In genomic region chr7:85426487-85426960, GRCh38 we compare ENCODE assay signal across 1 cellular context.
A peak's percentile ranks its signal among the peaks of the same experiment; 100 is the strongest.
TF ChIP-seq lines count a peak whose summit lies in the region.

No MANE protein-coding gene starts in this region.

TF ChIP-seq in HepG2, 621 proteins besides CTCF, POLR2A, EP300 and RAD21 (continued from another document and continues in another):
- TF ChIP-seq, protein P1, sequence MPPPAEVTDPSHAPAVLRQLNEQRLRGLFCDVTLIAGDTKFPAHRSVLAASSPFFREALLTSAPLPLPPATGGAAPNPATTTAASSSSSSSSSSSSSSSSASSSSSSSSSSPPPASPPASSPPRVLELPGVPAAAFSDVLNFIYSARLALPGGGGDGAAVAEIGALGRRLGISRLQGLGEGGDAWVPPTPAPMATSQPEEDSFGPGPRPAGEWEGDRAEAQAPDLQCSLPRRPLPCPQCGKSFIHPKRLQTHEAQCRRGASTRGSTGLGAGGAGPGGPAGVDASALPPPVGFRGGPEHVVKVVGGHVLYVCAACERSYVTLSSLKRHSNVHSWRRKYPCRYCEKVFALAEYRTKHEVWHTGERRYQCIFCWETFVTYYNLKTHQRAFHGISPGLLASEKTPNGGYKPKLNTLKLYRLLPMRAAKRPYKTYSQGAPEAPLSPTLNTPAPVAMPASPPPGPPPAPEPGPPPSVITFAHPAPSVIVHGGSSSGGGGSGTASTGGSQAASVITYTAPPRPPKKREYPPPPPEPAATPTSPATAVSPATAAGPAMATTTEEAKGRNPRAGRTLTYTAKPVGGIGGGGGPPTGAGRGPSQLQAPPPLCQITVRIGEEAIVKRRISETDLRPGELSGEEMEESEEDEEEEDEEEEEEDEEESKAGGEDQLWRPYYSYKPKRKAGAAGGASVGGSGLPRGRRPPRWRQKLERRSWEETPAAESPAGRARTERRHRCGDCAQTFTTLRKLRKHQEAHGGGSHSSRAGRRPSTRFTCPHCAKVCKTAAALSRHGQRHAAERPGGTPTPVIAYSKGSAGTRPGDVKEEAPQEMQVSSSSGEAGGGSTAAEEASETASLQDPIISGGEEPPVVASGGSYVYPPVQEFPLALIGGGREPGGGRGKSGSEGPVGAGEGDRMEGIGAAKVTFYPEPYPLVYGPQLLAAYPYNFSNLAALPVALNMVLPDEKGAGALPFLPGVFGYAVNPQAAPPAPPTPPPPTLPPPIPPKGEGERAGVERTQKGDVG (CRISPR knock-in tag; IDR thresholded peaks at IDR 0.05; ENCODE audit: borderline replicate concordance) = 0 out of 2 replicates have a peak, but pooled peaks have one; percentile 37
- TF ChIP-seq KDM5B (CRISPR knock-in tag; IDR thresholded peaks at IDR 0.05; ENCODE audit: borderline replicate concordance) = no peak
- TF ChIP-seq, protein P2, sequence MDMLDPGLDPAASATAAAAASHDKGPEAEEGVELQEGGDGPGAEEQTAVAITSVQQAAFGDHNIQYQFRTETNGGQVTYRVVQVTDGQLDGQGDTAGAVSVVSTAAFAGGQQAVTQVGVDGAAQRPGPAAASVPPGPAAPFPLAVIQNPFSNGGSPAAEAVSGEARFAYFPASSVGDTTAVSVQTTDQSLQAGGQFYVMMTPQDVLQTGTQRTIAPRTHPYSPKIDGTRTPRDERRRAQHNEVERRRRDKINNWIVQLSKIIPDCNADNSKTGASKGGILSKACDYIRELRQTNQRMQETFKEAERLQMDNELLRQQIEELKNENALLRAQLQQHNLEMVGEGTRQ (IDR thresholded peaks at IDR 0.05; ENCODE audit: low read depth, low read length) = peak; percentile 65; the same call in 1 of the 2 replicates
- TF ChIP-seq, protein P2 (CRISPR knock-in tag; IDR thresholded peaks at IDR 0.05; ENCODE audit: borderline replicate concordance) = peak; percentile 66; the same call in 1 of the 2 replicates
- TF ChIP-seq, protein P3, sequence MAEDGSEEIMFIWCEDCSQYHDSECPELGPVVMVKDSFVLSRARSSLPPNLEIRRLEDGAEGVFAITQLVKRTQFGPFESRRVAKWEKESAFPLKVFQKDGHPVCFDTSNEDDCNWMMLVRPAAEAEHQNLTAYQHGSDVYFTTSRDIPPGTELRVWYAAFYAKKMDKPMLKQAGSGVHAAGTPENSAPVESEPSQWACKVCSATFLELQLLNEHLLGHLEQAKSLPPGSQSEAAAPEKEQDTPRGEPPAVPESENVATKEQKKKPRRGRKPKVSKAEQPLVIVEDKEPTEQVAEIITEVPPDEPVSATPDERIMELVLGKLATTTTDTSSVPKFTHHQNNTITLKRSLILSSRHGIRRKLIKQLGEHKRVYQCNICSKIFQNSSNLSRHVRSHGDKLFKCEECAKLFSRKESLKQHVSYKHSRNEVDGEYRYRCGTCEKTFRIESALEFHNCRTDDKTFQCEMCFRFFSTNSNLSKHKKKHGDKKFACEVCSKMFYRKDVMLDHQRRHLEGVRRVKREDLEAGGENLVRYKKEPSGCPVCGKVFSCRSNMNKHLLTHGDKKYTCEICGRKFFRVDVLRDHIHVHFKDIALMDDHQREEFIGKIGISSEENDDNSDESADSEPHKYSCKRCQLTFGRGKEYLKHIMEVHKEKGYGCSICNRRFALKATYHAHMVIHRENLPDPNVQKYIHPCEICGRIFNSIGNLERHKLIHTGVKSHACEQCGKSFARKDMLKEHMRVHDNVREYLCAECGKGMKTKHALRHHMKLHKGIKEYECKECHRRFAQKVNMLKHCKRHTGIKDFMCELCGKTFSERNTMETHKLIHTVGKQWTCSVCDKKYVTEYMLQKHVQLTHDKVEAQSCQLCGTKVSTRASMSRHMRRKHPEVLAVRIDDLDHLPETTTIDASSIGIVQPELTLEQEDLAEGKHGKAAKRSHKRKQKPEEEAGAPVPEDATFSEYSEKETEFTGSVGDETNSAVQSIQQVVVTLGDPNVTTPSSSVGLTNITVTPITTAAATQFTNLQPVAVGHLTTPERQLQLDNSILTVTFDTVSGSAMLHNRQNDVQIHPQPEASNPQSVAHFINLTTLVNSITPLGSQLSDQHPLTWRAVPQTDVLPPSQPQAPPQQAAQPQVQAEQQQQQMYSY (CRISPR knock-in tag; IDR thresholded peaks at IDR 0.05) = no peak
- 0 out of 2 replicates have a peak, but pooled peaks have one; percentile 41 for TF ChIP-seq GFI1 (CRISPR knock-in tag; IDR thresholded peaks at IDR 0.05; ENCODE audit: borderline replicate concordance)
- TF ChIP-seq ZNF362 (CRISPR knock-in tag; IDR thresholded peaks at IDR 0.05; ENCODE audit: borderline replicate concordance) = no peak
- peak; percentile 100 for TF ChIP-seq BCL6 (CRISPR knock-in tag; IDR thresholded peaks at IDR 0.05)
- TF ChIP-seq ZFP36 (IDR thresholded peaks at IDR 0.05; ENCODE audit: borderline replicate concordance, low read depth, low read length, partially characterized antibody) = peak; percentile 44
- peak; percentile 93 for TF ChIP-seq NFE2 (CRISPR knock-in tag; IDR thresholded peaks at IDR 0.05)
- TF ChIP-seq GMEB2 (CRISPR knock-in tag; IDR thresholded peaks at IDR 0.05; ENCODE audit: low read depth) = no peak
- TF ChIP-seq GATAD2A (CRISPR knock-in tag; IDR thresholded peaks at IDR 0.05) = peak; percentile 43; the same call in 1 of the 2 replicates
- no peak for TF ChIP-seq SNRNP70 (IDR thresholded peaks at IDR 0.05; ENCODE audit: low read depth, low read length)
- TF ChIP-seq, protein P4, sequence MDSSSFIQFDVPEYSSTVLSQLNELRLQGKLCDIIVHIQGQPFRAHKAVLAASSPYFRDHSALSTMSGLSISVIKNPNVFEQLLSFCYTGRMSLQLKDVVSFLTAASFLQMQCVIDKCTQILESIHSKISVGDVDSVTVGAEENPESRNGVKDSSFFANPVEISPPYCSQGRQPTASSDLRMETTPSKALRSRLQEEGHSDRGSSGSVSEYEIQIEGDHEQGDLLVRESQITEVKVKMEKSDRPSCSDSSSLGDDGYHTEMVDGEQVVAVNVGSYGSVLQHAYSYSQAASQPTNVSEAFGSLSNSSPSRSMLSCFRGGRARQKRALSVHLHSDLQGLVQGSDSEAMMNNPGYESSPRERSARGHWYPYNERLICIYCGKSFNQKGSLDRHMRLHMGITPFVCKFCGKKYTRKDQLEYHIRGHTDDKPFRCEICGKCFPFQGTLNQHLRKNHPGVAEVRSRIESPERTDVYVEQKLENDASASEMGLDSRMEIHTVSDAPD (CRISPR knock-in tag; IDR thresholded peaks at IDR 0.05) = 0 out of 2 replicates have a peak, but pooled peaks have one; percentile 15
- peak; percentile 89 for TF ChIP-seq SALL1 (CRISPR knock-in tag; IDR thresholded peaks at IDR 0.05)
- TF ChIP-seq ZNF652 (CRISPR knock-in tag; IDR thresholded peaks at IDR 0.05; ENCODE audit: borderline replicate concordance, low read depth) = no peak
- no peak for TF ChIP-seq PRPF4 (IDR thresholded peaks at IDR 0.05; ENCODE audit: low read depth, low read length, poor library complexity, severe bottlenecking)
- TF ChIP-seq TFE3 (CRISPR knock-in tag; IDR thresholded peaks at IDR 0.05) = peak; percentile 64
- TF ChIP-seq HNF4A (CRISPR knock-in tag; IDR thresholded peaks at IDR 0.05) = peak; percentile 85
- TF ChIP-seq NR2F1 (CRISPR knock-in tag; IDR thresholded peaks at IDR 0.05) = peak; percentile 50 to 74; a peak in 3 of 4 replicates
- TF ChIP-seq SRF (IDR thresholded peaks at IDR 0.05; ENCODE audit: low read depth, low read length) = no peak
- no peak for TF ChIP-seq RBM22 (optimal IDR thresholded peaks at IDR 0.05; ENCODE audit: low read length)
- TF ChIP-seq, protein P5, sequence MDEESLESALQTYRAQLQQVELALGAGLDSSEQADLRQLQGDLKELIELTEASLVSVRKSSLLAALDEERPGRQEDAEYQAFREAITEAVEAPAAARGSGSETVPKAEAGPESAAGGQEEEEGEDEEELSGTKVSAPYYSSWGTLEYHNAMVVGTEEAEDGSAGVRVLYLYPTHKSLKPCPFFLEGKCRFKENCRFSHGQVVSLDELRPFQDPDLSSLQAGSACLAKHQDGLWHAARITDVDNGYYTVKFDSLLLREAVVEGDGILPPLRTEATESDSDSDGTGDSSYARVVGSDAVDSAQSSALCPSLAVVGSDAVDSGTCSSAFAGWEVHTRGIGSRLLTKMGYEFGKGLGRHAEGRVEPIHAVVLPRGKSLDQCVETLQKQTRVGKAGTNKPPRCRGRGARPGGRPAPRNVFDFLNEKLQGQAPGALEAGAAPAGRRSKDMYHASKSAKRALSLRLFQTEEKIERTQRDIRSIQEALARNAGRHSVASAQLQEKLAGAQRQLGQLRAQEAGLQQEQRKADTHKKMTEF (CRISPR knock-in tag; IDR thresholded peaks at IDR 0.05) = peak; percentile 62
- TF ChIP-seq, protein P6, sequence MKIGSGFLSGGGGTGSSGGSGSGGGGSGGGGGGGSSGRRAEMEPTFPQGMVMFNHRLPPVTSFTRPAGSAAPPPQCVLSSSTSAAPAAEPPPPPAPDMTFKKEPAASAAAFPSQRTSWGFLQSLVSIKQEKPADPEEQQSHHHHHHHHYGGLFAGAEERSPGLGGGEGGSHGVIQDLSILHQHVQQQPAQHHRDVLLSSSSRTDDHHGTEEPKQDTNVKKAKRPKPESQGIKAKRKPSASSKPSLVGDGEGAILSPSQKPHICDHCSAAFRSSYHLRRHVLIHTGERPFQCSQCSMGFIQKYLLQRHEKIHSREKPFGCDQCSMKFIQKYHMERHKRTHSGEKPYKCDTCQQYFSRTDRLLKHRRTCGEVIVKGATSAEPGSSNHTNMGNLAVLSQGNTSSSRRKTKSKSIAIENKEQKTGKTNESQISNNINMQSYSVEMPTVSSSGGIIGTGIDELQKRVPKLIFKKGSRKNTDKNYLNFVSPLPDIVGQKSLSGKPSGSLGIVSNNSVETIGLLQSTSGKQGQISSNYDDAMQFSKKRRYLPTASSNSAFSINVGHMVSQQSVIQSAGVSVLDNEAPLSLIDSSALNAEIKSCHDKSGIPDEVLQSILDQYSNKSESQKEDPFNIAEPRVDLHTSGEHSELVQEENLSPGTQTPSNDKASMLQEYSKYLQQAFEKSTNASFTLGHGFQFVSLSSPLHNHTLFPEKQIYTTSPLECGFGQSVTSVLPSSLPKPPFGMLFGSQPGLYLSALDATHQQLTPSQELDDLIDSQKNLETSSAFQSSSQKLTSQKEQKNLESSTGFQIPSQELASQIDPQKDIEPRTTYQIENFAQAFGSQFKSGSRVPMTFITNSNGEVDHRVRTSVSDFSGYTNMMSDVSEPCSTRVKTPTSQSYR (CRISPR knock-in tag; IDR thresholded peaks at IDR 0.05; ENCODE audit: borderline replicate concordance) = peak; percentile 28; the same call in 1 of the 2 replicates
- TF ChIP-seq FOXA1 (IDR thresholded peaks at IDR 0.05) = no peak
- TF ChIP-seq FOXA1 (CRISPR knock-in tag; IDR thresholded peaks at IDR 0.05) = peak; percentile 61
- no peak for TF ChIP-seq HNRNPK (IDR thresholded peaks at IDR 0.05; ENCODE audit: low read depth, low read length, poor library complexity, severe bottlenecking)
- TF ChIP-seq, protein P7, sequence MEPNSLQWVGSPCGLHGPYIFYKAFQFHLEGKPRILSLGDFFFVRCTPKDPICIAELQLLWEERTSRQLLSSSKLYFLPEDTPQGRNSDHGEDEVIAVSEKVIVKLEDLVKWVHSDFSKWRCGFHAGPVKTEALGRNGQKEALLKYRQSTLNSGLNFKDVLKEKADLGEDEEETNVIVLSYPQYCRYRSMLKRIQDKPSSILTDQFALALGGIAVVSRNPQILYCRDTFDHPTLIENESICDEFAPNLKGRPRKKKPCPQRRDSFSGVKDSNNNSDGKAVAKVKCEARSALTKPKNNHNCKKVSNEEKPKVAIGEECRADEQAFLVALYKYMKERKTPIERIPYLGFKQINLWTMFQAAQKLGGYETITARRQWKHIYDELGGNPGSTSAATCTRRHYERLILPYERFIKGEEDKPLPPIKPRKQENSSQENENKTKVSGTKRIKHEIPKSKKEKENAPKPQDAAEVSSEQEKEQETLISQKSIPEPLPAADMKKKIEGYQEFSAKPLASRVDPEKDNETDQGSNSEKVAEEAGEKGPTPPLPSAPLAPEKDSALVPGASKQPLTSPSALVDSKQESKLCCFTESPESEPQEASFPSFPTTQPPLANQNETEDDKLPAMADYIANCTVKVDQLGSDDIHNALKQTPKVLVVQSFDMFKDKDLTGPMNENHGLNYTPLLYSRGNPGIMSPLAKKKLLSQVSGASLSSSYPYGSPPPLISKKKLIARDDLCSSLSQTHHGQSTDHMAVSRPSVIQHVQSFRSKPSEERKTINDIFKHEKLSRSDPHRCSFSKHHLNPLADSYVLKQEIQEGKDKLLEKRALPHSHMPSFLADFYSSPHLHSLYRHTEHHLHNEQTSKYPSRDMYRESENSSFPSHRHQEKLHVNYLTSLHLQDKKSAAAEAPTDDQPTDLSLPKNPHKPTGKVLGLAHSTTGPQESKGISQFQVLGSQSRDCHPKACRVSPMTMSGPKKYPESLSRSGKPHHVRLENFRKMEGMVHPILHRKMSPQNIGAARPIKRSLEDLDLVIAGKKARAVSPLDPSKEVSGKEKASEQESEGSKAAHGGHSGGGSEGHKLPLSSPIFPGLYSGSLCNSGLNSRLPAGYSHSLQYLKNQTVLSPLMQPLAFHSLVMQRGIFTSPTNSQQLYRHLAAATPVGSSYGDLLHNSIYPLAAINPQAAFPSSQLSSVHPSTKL (CRISPR knock-in tag; IDR thresholded peaks at IDR 0.05) = peak; percentile 88
